ENCODE assay signal across 33 cellular contexts in the genomic region with DNA sequence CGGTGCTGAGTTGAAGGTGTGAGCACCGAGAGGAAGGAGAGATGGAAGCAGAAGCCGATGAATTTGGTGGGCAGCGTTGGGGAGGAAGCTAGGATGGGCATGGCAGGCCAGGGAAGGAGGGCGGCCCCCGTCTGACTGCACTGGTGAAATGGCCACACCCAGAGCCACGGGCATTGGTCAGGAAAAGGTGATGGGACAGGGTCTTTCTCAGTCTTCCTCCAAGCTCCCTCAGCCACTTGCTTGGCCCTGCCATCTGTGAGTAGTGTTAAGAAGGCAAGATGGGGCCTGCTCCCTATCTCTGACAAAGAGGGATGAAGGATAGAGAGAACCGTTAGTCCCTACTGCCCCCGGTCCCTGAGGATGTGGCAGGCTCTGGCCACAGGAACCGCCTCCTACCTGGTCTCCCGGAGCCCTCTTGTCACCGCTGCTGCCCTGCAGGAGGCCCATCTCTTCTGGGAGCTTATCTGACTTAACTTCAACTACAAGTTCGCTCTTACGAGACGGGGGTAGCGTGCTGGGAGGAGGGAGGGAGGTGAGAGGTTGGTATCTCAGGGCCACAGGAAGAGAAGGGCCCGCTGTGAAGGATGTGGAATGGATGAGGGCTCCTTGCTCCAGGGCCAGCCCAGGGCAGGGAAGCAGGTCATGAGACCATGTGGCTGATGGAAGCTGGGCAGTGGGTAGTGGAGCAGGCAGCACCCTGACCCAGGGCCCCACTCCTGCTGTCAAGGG. TPM values are rescaled to one million over a fixed set of nuclear protein-coding genes. Genes with fewer than 3 reads are reported as not detected.
DNase-seq lines count a peak whose midpoint lies in the region; ATAC-seq and TF ChIP-seq lines count a peak whose summit lies in the region.
"Had no signal": no experiment of that assay in that cellular context is flagged by ENCODE, and none has a peak within 500 bp of the region (broad histone marks: within the 10 kb centered on the region; RNA-seq: fewer than 3 reads in every experiment).

No MANE protein-coding gene starts in this region.

- 73% methylated on average over 17 of the region's 17 CpGs for WGBS in esophagus muscularis mucosa
- WGBS in sigmoid colon, 2 donors: 82 to 86% methylated on average over 17 of the region's 17 CpGs
- 86 to 89% (median 87%) methylated on average over 17 of the region's 17 CpGs for WGBS in psoas muscle, 3 donors

- H3K27ac Mint-ChIP-seq in CD8-positive, alpha-beta T cell: peak overlapping the region; percentile 55
- no peak overlapping the region for H3K27ac Mint-ChIP-seq in effector memory CD8-positive, alpha-beta T cell
- H3K27ac Mint-ChIP-seq: activated CD4-positive, alpha-beta T cell treated with anti-CD3 and anti-CD28 coated beads for 36 hours; dendritic cell treated with granulocyte-macrophage colony-stimulating factor and Interleukin-4, amounts not matched to agents 40 ng/mL and 50 ng/mL, for 4 days; HFFc6 had no signal

- no peaks in the 10 kb centered on the region for H3K27me3 ChIP-seq in CD8-positive, alpha-beta T cell (ENCODE audit: insufficient read depth, low read length)
- no peaks in the 10 kb centered on the region for H3K27me3 ChIP-seq in esophagus muscularis mucosa
- H3K27me3 ChIP-seq in sigmoid colon: no peaks in the 10 kb centered on the region
- no peaks in the 10 kb centered on the region for H3K27me3 ChIP-seq in psoas muscle (ENCODE audit: insufficient read depth in 3 of 3, low read length in 2 of 3)
- H3K27me3 ChIP-seq: ovary, SJSA1, thyroid gland had no signal

- no peak for ATAC-seq in CD8-positive, alpha-beta T cell
- ATAC-seq in psoas muscle (no peak), GM21390 (IDR thresholded peaks at IDR 0.05; ENCODE audit: unreplicated experiment) (no peak)
- no peak for ATAC-seq in effector memory CD8-positive, alpha-beta T cell (replicated peaks)
- ATAC-seq: activated CD4-positive, alpha-beta T cell treated with anti-CD3 and anti-CD28 coated beads for 36 hours; left cardiac atrium had no signal

- H3K4me1 Mint-ChIP-seq in CD8-positive, alpha-beta T cell (ENCODE audit: low read depth): peaks cover 31% of the 10 kb centered on the region
- peaks cover under 1 to 3% of the 10 kb centered on the region in 2 donors for H3K4me1 Mint-ChIP-seq in effector memory CD8-positive, alpha-beta T cell (ENCODE audit: low read depth in 2 of 2)

- peaks cover 11% of the 10 kb centered on the region for H3K36me3 Mint-ChIP-seq in CD8-positive, alpha-beta T cell
- peaks cover 10% of the 10 kb centered on the region for H3K36me3 Mint-ChIP-seq in effector memory CD8-positive, alpha-beta T cell (ENCODE audit: insufficient read depth)

- H3K36me3 ChIP-seq in CD8-positive, alpha-beta T cell (ENCODE audit: insufficient read depth, low read length): no peaks in the 10 kb centered on the region
- H3K36me3 ChIP-seq in esophagus muscularis mucosa: peaks cover 38 to 84% (median 76%) of the 10 kb centered on the region in 4 donors
- H3K36me3 ChIP-seq in sigmoid colon: peaks cover 33 to 78% (median 55%) of the 10 kb centered on the region in 4 donors
- H3K36me3 ChIP-seq in psoas muscle (ENCODE audit: insufficient read depth in 1 of 2, low read depth in 1 of 2): peaks cover 2 to 57% of the 10 kb centered on the region in 2 donors
- H3K36me3 ChIP-seq: ovary, thyroid gland had no signal

- CTCF ChIA-PET in CD8-positive, alpha-beta T cell (lab: Charles Lee): interaction anchor here (1.2 to 3.8 kb wide), 4 partner anchors 11 to 28 kb away, joined by 3 to 35 read pairs (median 8); no protein-coding TSS in a partner anchor
- CTCF ChIA-PET in RWPE1 (lab: Yijun Ruan, JAX): interaction anchor here (0.6 to 4.2 kb wide), 2 partner anchors 12 to 140 kb away, joined by 5 to 28 read pairs; no protein-coding TSS in a partner anchor

- no peaks in the 10 kb centered on the region for H3K9me3 ChIP-seq in CD8-positive, alpha-beta T cell (ENCODE audit: low read length)
- H3K9me3 ChIP-seq in esophagus muscularis mucosa (no peaks in the 10 kb centered on the region), sigmoid colon (no peaks in the 10 kb centered on the region), psoas muscle (no peaks in the 10 kb centered on the region)
- H3K9me3 ChIP-seq: ovary, SJSA1, thyroid gland had no signal

- intact Hi-C loops in CD8-positive, alpha-beta T cell (cut with DNase I, micrococcal nuclease): loop anchor here in 1 of 2 experiments (10.0 kb wide), 1 partner anchor 705 kb away; a partner anchor contains a TSS
- intact Hi-C loops in esophagus muscularis mucosa (cut with DNase I) (no loop called here), sigmoid colon (cut with DNase I) (no loop called here), psoas muscle (cut with DNase I) (loop anchor here in 1 of 2 donors (10.0 kb wide), 1 partner anchor 105 kb away; a partner anchor contains a TSS)

- peaks cover 33% of the 10 kb centered on the region for H3K4me1 ChIP-seq in CD8-positive, alpha-beta T cell (ENCODE audit: insufficient read depth, low read length)
- peaks cover 13 to 94% (median 74%) of the 10 kb centered on the region in 4 donors for H3K4me1 ChIP-seq in esophagus muscularis mucosa
- peaks cover 0 to 41% (median 21%) of the 10 kb centered on the region in 4 donors for H3K4me1 ChIP-seq in sigmoid colon
- H3K4me1 ChIP-seq in psoas muscle: peaks cover 20% of the 10 kb centered on the region

- TF ChIP-seq EP300 in esophagus muscularis mucosa (IDR thresholded peaks at IDR 0.05) (no peak), sigmoid colon (IDR thresholded peaks at IDR 0.05) (no peak)

- POLR2A ChIA-PET in CD8-positive, alpha-beta T cell (lab: Charles Lee): no interaction called here
- POLR2A ChIA-PET in RWPE1 (lab: Yijun Ruan, JAX; ENCODE audit: low non-redundant PET): no interaction called here

- no peaks in the 10 kb centered on the region for H3K9me3 Mint-ChIP-seq in CD8-positive, alpha-beta T cell
- H3K9me3 Mint-ChIP-seq in effector memory CD8-positive, alpha-beta T cell: no peaks in the 10 kb centered on the region
- H3K9me3 Mint-ChIP-seq: activated naive CD8-positive, alpha-beta T cell treated with anti-CD3 and anti-CD28 coated beads, Interleukin-2, amount 10 ng/mL, durations not matched to agents 7 days and 5 days; dendritic cell treated with granulocyte-macrophage colony-stimulating factor and Interleukin-4, amounts not matched to agents 40 ng/mL and 50 ng/mL, for 4 days; HFFc6; nephron progenitor cell had no signal

- H3K4me3 ChIP-seq in CD8-positive, alpha-beta T cell (ENCODE audit: low read depth, low read length): no peak overlapping the region
- H3K4me3 ChIP-seq in esophagus muscularis mucosa: no peak overlapping the region
- H3K4me3 ChIP-seq in sigmoid colon: no peak overlapping the region
- no peak overlapping the region for H3K4me3 ChIP-seq in psoas muscle
- H3K4me3 ChIP-seq: ovary, SJSA1, thyroid gland had no signal

- no peak for TF ChIP-seq CTCF in CD8-positive, alpha-beta T cell (IDR thresholded peaks at IDR 0.05)
- TF ChIP-seq CTCF in RWPE1 (conservative IDR thresholded peaks at IDR 0.05; ENCODE audit: low read depth): no peak
- TF ChIP-seq CTCF in esophagus muscularis mucosa (IDR thresholded peaks at IDR 0.05): no peak
- no peak for TF ChIP-seq CTCF in sigmoid colon (IDR thresholded peaks at IDR 0.05)
- TF ChIP-seq CTCF in psoas muscle (IDR thresholded peaks at IDR 0.05): no peak

- H3K27ac ChIP-seq in CD8-positive, alpha-beta T cell (ENCODE audit: low read depth, low read length): no peak overlapping the region
- H3K27ac ChIP-seq in RWPE1: peak overlapping the region; percentile 26
- peak overlapping the region; percentile 98 to 99 (median 98) for H3K27ac ChIP-seq in esophagus muscularis mucosa (replicated peaks in 1 of 4)
- peak overlapping the region; percentile 17 to 99 (median 72) for H3K27ac ChIP-seq in sigmoid colon
- H3K27ac ChIP-seq in psoas muscle: no peak overlapping the region
- H3K27ac ChIP-seq: SJSA1, thyroid gland had no signal

- no peaks in the 10 kb centered on the region for H3K27me3 Mint-ChIP-seq in CD8-positive, alpha-beta T cell (ENCODE audit: low read depth)
- H3K27me3 Mint-ChIP-seq in effector memory CD8-positive, alpha-beta T cell: peaks cover 10 to 20% of the 10 kb centered on the region in 2 donors
- H3K27me3 Mint-ChIP-seq: activated naive CD8-positive, alpha-beta T cell treated with anti-CD3 and anti-CD28 coated beads, Interleukin-2, amount 10 ng/mL, durations not matched to agents 7 days and 5 days had no signal

- no peak for DNase-seq in CD8-positive, alpha-beta T cell
- DNase-seq in RWPE1 (ENCODE audit: low spot score): no peak
- DNase-seq in esophagus muscularis mucosa (ENCODE audit: extremely low spot score): no peak
- no peak for DNase-seq in sigmoid colon
- DNase-seq in globus pallidus (ENCODE audit: low spot score): no peak
- DNase-seq in psoas muscle: no peak
- no peak for DNase-seq in effector memory CD8-positive, alpha-beta T cell
- DNase-seq: activated CD4-positive, alpha-beta T cell treated with anti-CD3 and anti-CD28 coated beads for 36 hours; activated CD8-positive, alpha-beta memory T cell treated with anti-CD3 and anti-CD28 coated beads for 24 hours; activated effector memory CD4-positive, alpha-beta T cell treated with Interleukin-2 at 50 U/mL for 16 hours; activated naive CD8-positive, alpha-beta T cell treated with anti-CD3 and anti-CD28 coated beads, Interleukin-2, amount 10 ng/mL, durations not matched to agents 7 days and 5 days; activated T-cell treated with anti-CD3 and anti-CD28 coated beads for 4 hours; DMS53; HFFc6; hippocampal formation; left cardiac atrium; NCI-H1048; NCI-H1694; NCI-H446; NCI-H82; nephron progenitor cell; ovary; stimulated activated naive CD4-positive, alpha-beta T cell treated with Interleukin-2 at 50 U/mL for 16 hours; T-helper 9 cell; thyroid gland had no signal

- no peak overlapping the region for H3K4me3 Mint-ChIP-seq in CD8-positive, alpha-beta T cell
- H3K4me3 Mint-ChIP-seq in effector memory CD8-positive, alpha-beta T cell: no peak overlapping the region
- H3K4me3 Mint-ChIP-seq: activated CD4-positive, alpha-beta T cell treated with anti-CD3 and anti-CD28 coated beads for 36 hours; activated naive CD8-positive, alpha-beta T cell treated with anti-CD3 and anti-CD28 coated beads, Interleukin-2, amount 10 ng/mL, durations not matched to agents 7 days and 5 days; dendritic cell treated with granulocyte-macrophage colony-stimulating factor and Interleukin-4, amounts not matched to agents 40 ng/mL and 50 ng/mL, for 4 days; HFFc6; nephron progenitor cell had no signal

- TF ChIP-seq POLR2A in esophagus muscularis mucosa (IDR thresholded peaks at IDR 0.05; ENCODE audit: low read depth) (no peak), sigmoid colon (IDR thresholded peaks at IDR 0.05) (no peak)

RNA-seq across cellular contexts. Expression of a gene that starts 6.8 kb away (rescaled TPM):
- 10 to 100 TPM; 16.1 to 18.3 TPM for total RNA-seq in CD8-positive, alpha-beta T cell
- total RNA-seq in esophagus muscularis mucosa (1,000 to 10,000 TPM in 1 of 4 donors, 100 to 1,000 TPM in 3; 607 to 1,312 (median 805) TPM), sigmoid colon (1,000 to 10,000 TPM in 1 of 4 donors, 100 to 1,000 TPM in 3; 628 to 1,033 (median 813) TPM), psoas muscle (10 to 100 TPM; 24.5 to 71.1 (median 43.6) TPM)
- polyA plus RNA-seq in sigmoid colon (10 to 100 TPM in 1 of 3 donors, 1 to 10 TPM in 2; 2.1 to 51.5 (median 4.8) TPM), psoas muscle (10 to 100 TPM; 15.4 to 27.4 (median 27.3) TPM)

RNA-seq across cellular contexts. Expression of a gene that starts 24.2 kb away (rescaled TPM):
- total RNA-seq in CD8-positive, alpha-beta T cell: 10 to 100 TPM; 20.9 TPM
- total RNA-seq in esophagus muscularis mucosa (10 to 100 TPM; 14.2 to 33.2 (median 20.9) TPM), sigmoid colon (10 to 100 TPM in 3 of 4 donors, 1 to 10 TPM in 1; 9.8 to 18.3 (median 11.8) TPM), psoas muscle (1 to 10 TPM; 6.1 to 8.8 (median 7.5) TPM)
- polyA plus RNA-seq in sigmoid colon (10 to 100 TPM in 1 of 3 donors, 1 to 10 TPM in 2; 6.2 to 26.1 (median 7.2) TPM), psoas muscle (1 to 10 TPM; 5.8 to 8.9 (median 7.1) TPM)

RNA-seq across cellular contexts. Expression of a gene that starts 30.6 kb away (rescaled TPM):
- total RNA-seq in CD8-positive, alpha-beta T cell: not detected
- 10 to 100 TPM; 23.7 to 74.3 (median 51.6) TPM for total RNA-seq in esophagus muscularis mucosa
- total RNA-seq in sigmoid colon: 10 to 100 TPM; 23.2 to 35.2 (median 32.4) TPM
- 10 to 100 TPM in 1 of 3 donors, 1 to 10 TPM in 2; 4.9 to 12.5 (median 5.4) TPM for polyA plus RNA-seq in sigmoid colon
- total RNA-seq in psoas muscle: 10 to 100 TPM in 1 of 4 donors, 1 to 10 TPM in 3; 5.3 to 11.6 (median 8.8) TPM
- polyA plus RNA-seq in psoas muscle: 10 to 100 TPM in 1 of 3 donors, 1 to 10 TPM in 2; 3.2 to 12.0 (median 4.7) TPM
- total RNA-seq: activated CD4-positive, alpha-beta T cell treated with anti-CD3 and anti-CD28 coated beads for 36 hours; activated naive CD8-positive, alpha-beta T cell treated with anti-CD3 and anti-CD28 coated beads, Interleukin-2, amount 10 ng/mL, durations not matched to agents 7 days and 5 days had no signal

RNA-seq across cellular contexts. Expression of a gene that starts 36.4 kb away (rescaled TPM):
- not detected for total RNA-seq in CD8-positive, alpha-beta T cell
- total RNA-seq in esophagus muscularis mucosa: under 1 TPM in 1 of 4 donors, not detected in 3; 0.11 TPM
- total RNA-seq in sigmoid colon: under 1 TPM in 1 of 4 donors, not detected in 3; 0.14 TPM
- not detected for polyA plus RNA-seq in sigmoid colon
- total RNA-seq in psoas muscle: not detected
- polyA plus RNA-seq in psoas muscle: under 1 TPM in 2 of 3 donors, not detected in 1; 0.01 to 0.05 TPM
- total RNA-seq: activated CD4-positive, alpha-beta T cell treated with anti-CD3 and anti-CD28 coated beads for 36 hours; activated naive CD8-positive, alpha-beta T cell treated with anti-CD3 and anti-CD28 coated beads, Interleukin-2, amount 10 ng/mL, durations not matched to agents 7 days and 5 days; aorta; cardiac septum; HFFc6; left cardiac atrium; mucosa of gallbladder; renal cortical epithelial cell; SJSA1; skeletal muscle tissue; thyroid gland had no signal
- polyA plus RNA-seq: aorta, ovary had no signal

Comparison
In these comparisons a context has a peak if more than half of its experiments do, and no peak if none do; other contexts are left out.
1. H3K27ac ChIP-seq: peak in RWPE1 (single experiment), esophagus muscularis mucosa (4 of 4) and sigmoid colon (4 of 4); none in CD8-positive, alpha-beta T cell (single experiment) and psoas muscle (single experiment).
2. RNA of a gene that starts 6.8 kb away (total RNA-seq): 607 to 1,312 TPM in esophagus muscularis mucosa and 628 to 1,033 TPM in sigmoid colon; 24.5 to 71.1 TPM in psoas muscle and 16.1 to 18.3 TPM in CD8-positive, alpha-beta T cell; every median in the first group is over 4 times any median in the second.
3. RNA of a gene that starts 30.6 kb away (total RNA-seq): 23.7 to 74.3 TPM in esophagus muscularis mucosa, 23.2 to 35.2 TPM in sigmoid colon and 5.3 to 11.6 TPM in psoas muscle; not detected in CD8-positive, alpha-beta T cell; every median in the first group is over 4 times any median in the second.